ENCODE assay signal across 8 cellular contexts in the genomic region with DNA sequence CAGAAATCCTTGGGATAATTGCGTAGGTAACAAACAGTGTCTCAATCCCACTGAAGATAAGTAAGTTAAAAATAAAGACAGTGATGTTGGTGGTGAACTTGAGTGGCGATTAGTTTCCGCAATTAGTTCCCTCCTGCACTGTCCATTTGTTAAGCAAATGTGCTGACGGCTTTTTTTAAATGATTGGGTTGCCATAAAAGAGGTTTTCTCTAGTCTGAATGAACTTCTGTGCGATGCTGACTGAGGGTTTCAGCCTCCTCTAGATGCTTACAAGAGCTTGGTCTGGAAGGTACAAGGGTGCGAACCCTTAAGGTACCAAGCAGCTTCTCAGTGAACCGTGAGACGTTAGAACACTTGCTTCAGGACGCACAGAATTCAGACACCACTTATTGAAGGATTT. TPM values are rescaled to one million over a fixed set of nuclear protein-coding genes. Genes with fewer than 3 reads are reported as not detected.
DNase-seq lines count a peak whose midpoint lies in the region; ATAC-seq and TF ChIP-seq lines count a peak whose summit lies in the region.

No MANE protein-coding gene starts in this region.

- CTCF ChIA-PET in MCF 10A (lab: Yijun Ruan, JAX): interaction anchor here (0.8 to 5.3 kb wide), 6 partner anchors 10 to 97 kb away, joined by 3 to 54 read pairs (median 4); no protein-coding TSS in a partner anchor

- peaks cover 0 to 1% (median 0%) of the 10 kb centered on the region in 7 donors for H3K9me3 Mint-ChIP-seq in CD4-positive, CD25-positive, alpha-beta regulatory T cell
- H3K9me3 Mint-ChIP-seq in MCF 10A (ENCODE audit: unreplicated experiment) (no peaks in the 10 kb centered on the region), naive B cell (no peaks in the 10 kb centered on the region)

- peak overlapping the region; percentile 82 to 94 (median 89) for H3K4me3 Mint-ChIP-seq in CD4-positive, CD25-positive, alpha-beta regulatory T cell
- H3K4me3 Mint-ChIP-seq in MCF 10A (ENCODE audit: unreplicated experiment): peak overlapping the region; percentile 75
- H3K4me3 Mint-ChIP-seq in naive B cell: peak overlapping the region; percentile 86 to 97 (median 96)

- peaks cover 22% of the 10 kb centered on the region for H3K4me1 ChIP-seq in CD4-positive, CD25-positive, alpha-beta regulatory T cell (ENCODE audit: control insufficient read depth, insufficient read depth, low read length, poor library complexity, severe bottlenecking)
- H3K4me1 ChIP-seq in SJCRH30: no peaks in the 10 kb centered on the region

- H3K27ac ChIP-seq in CD4-positive, CD25-positive, alpha-beta regulatory T cell (ENCODE audit: insufficient read depth, low read length, poor library complexity, severe bottlenecking): peak overlapping the region; percentile 1
- H3K27ac ChIP-seq in SJCRH30: no peak overlapping the region

- intact Hi-C loops in MCF 10A (cut with micrococcal nuclease) (loop anchor here (10.0 kb wide), 1 partner anchor 1207 kb away; no protein-coding TSS in a partner anchor), left colon (cut with DNase I, micrococcal nuclease) (no loop called here)

- peaks cover 26 to 40% (median 30%) of the 10 kb centered on the region in 4 donors for H3K4me1 Mint-ChIP-seq in CD4-positive, CD25-positive, alpha-beta regulatory T cell
- H3K4me1 Mint-ChIP-seq in MCF 10A (ENCODE audit: insufficient read depth, unreplicated experiment) (peaks cover 41% of the 10 kb centered on the region), naive B cell (peaks cover 61 to 71% (median 69%) of the 10 kb centered on the region in 3 donors)

- peak in 1 of 3 donors; percentile 7 for DNase-seq in CD4-positive, CD25-positive, alpha-beta regulatory T cell
- peak; percentile 34 for DNase-seq in MCF 10A (ENCODE audit: unreplicated experiment)
- peak; percentile 16 for DNase-seq in naive B cell
- DNase-seq in left colon: no peak
- no peak for DNase-seq in NCI-H1930 (lab: John Stamatoyannopoulos, UW)
- DNase-seq in SJCRH30: no peak

- H3K36me3 Mint-ChIP-seq in CD4-positive, CD25-positive, alpha-beta regulatory T cell: peaks cover 4% of the 10 kb centered on the region
- H3K36me3 Mint-ChIP-seq in MCF 10A (ENCODE audit: insufficient read depth, unreplicated experiment) (peaks cover 5% of the 10 kb centered on the region), naive B cell (no peaks in the 10 kb centered on the region)

- no peak for ATAC-seq in CD4-positive, CD25-positive, alpha-beta regulatory T cell (ENCODE audit: low read depth in 2 of 2)
- ATAC-seq in HG02678 (IDR thresholded peaks at IDR 0.05; ENCODE audit: unreplicated experiment): peak; percentile 14
- peak in 1 of 2 donors; percentile 2 for ATAC-seq in naive B cell (ENCODE audit: low read depth in 2 of 2)
- no peak for ATAC-seq in left colon
- ATAC-seq in GM21786 (IDR thresholded peaks at IDR 0.05; ENCODE audit: unreplicated experiment): no peak

- no peaks in the 10 kb centered on the region for H3K27me3 Mint-ChIP-seq in CD4-positive, CD25-positive, alpha-beta regulatory T cell
- H3K27me3 Mint-ChIP-seq in MCF 10A (ENCODE audit: insufficient read depth, unreplicated experiment) (no peaks in the 10 kb centered on the region), naive B cell (no peaks in the 10 kb centered on the region)

- TF ChIP-seq CTCF in MCF 10A (IDR thresholded peaks at IDR 0.05; ENCODE audit: unreplicated experiment): no peak

- no peaks in the 10 kb centered on the region for H3K9me3 ChIP-seq in CD4-positive, CD25-positive, alpha-beta regulatory T cell (ENCODE audit: control insufficient read depth in 2 of 2, low read length in 2 of 2)
- H3K9me3 ChIP-seq in SJCRH30 (replicated peaks): no peaks in the 10 kb centered on the region

- H3K4me3 ChIP-seq in CD4-positive, CD25-positive, alpha-beta regulatory T cell (ENCODE audit: low read depth, low read length): peak overlapping the region; percentile 29
- no peak overlapping the region for H3K4me3 ChIP-seq in SJCRH30

- POLR2A ChIA-PET in MCF 10A (lab: Yijun Ruan, JAX): interaction anchor here (0.6 to 5.7 kb wide), 16 partner anchors 8 to 1700 kb away, joined by 3 to 85 read pairs (median 7); no protein-coding TSS in a partner anchor

- H3K36me3 ChIP-seq in CD4-positive, CD25-positive, alpha-beta regulatory T cell (ENCODE audit: control insufficient read depth, insufficient read depth, low read length): no peaks in the 10 kb centered on the region
- no peaks in the 10 kb centered on the region for H3K36me3 ChIP-seq in SJCRH30

- no peaks in the 10 kb centered on the region for H3K27me3 ChIP-seq in CD4-positive, CD25-positive, alpha-beta regulatory T cell (ENCODE audit: control insufficient read depth, insufficient read depth, low read length)
- H3K27me3 ChIP-seq in SJCRH30: no peaks in the 10 kb centered on the region

- H3K27ac Mint-ChIP-seq in CD4-positive, CD25-positive, alpha-beta regulatory T cell: peak overlapping the region; percentile 27 to 77 (median 44)
- H3K27ac Mint-ChIP-seq in MCF 10A (ENCODE audit: low read depth, unreplicated experiment): peak overlapping the region; percentile 85
- H3K27ac Mint-ChIP-seq in naive B cell: peak overlapping the region; percentile 84 to 99 (median 93)

- TSS peak; percentile 37 for BruUV-seq in MCF 10A (replicated peaks; lab: Mats Ljungman, UMichigan)

RNA-seq across cellular contexts. Expression of gene MCTP2, which starts 0.7 kb away (rescaled TPM):
- 6.4 TPM for total RNA-seq in CD4-positive, CD25-positive, alpha-beta regulatory T cell
- 1 to 10 TPM; 1.1 to 3.2 (median 2.2) TPM for polyA plus RNA-seq in CD4-positive, CD25-positive, alpha-beta regulatory T cell
- total RNA-seq in MCF 10A (2022) (20.5 and 25.7 TPM in 2 replicates), left colon (100 to 1,000 TPM in 1 of 2 donors, 10 to 100 TPM in 1; 64.8 to 103 TPM)
- 10 to 100 TPM; 12.7 to 30.5 (median 17.5) TPM for polyA plus RNA-seq in naive B cell (ENCODE audit: low read depth in 6 of 6)
- total RNA-seq in SJCRH30 (2014; rRNA removed; shearing (Covaris generic)): 0.13 and 0.38 TPM in 2 replicates

Comparison
In these comparisons a context has a peak if more than half of its experiments do, and no peak if none do; other contexts are left out.
1. DNase-seq: peak in MCF 10A (single experiment) and naive B cell (single experiment); none in left colon (0 of 2), NCI-H1930 (0 of 2) and SJCRH30 (0 of 2).
2. Peak in every context shown above with its lines, with median percentiles within 50 percentile points of each other: H3K27ac Mint-ChIP-seq and H3K4me3 Mint-ChIP-seq.